ENCODE assay signal across 8 cellular contexts in the genomic region with DNA sequence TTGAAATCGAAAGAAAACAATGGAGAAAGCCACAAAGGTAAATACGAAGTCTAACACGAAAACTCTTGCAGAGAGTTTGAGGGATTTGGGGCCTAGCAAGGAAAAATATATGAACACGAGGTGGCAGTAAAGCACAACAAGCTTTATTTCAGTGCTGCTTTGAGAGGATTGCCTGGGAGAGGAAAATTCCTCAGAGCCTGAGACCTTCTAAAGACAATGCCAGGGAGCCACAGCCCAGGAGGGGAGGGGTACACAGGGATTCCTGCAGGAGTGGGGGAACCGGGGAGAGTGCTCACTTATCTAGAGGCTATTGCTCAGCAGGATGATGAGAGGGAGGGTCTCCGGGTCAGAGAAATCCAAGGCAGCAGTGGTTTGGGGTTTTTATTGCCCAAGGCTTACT.
DNase-seq lines count a peak whose midpoint lies in the region; ATAC-seq and TF ChIP-seq lines count a peak whose summit lies in the region.

No MANE protein-coding gene starts in this region.

- H3K27me3 ChIP-seq in Peyer's patch: no peaks in the 10 kb centered on the region
- no peaks in the 10 kb centered on the region for H3K27me3 ChIP-seq in gastroesophageal sphincter
- no peaks in the 10 kb centered on the region for H3K27me3 ChIP-seq in suprapubic skin

- TF ChIP-seq POLR2A in Peyer's patch (IDR thresholded peaks at IDR 0.05) (no peak), gastroesophageal sphincter (IDR thresholded peaks at IDR 0.05) (no peak), suprapubic skin (IDR thresholded peaks at IDR 0.05) (no peak)

- H3K27ac ChIP-seq in Peyer's patch (no peak overlapping the region), gastroesophageal sphincter (no peak overlapping the region), suprapubic skin (no peak overlapping the region)

- H3K4me3 ChIP-seq in Peyer's patch (no peak overlapping the region), gastroesophageal sphincter (no peak overlapping the region), suprapubic skin (no peak overlapping the region)

- no peaks in the 10 kb centered on the region for H3K36me3 ChIP-seq in Peyer's patch
- H3K36me3 ChIP-seq in gastroesophageal sphincter: no peaks in the 10 kb centered on the region
- no peaks in the 10 kb centered on the region for H3K36me3 ChIP-seq in suprapubic skin

- DNase-seq in DMS153 (lab: John Stamatoyannopoulos, UW) (peak; percentile 75), HuH-7.5 (ENCODE audit: low spot score) (peak; percentile 13), Peyer's patch (peak in 1 of 3 donors; percentile 51), suprapubic skin (ENCODE audit: low spot score in 2 of 2) (no peak), GOT3 (lab: John Stamatoyannopoulos, UW) (no peak)

- TF ChIP-seq EP300 in gastroesophageal sphincter (IDR thresholded peaks at IDR 0.05) (no peak), suprapubic skin (IDR thresholded peaks at IDR 0.05) (no peak)

- H3K9me3 ChIP-seq in Peyer's patch: no peaks in the 10 kb centered on the region
- peaks cover 0 to 7% (median 0%) of the 10 kb centered on the region in 3 donors for H3K9me3 ChIP-seq in gastroesophageal sphincter
- H3K9me3 ChIP-seq in suprapubic skin: peaks cover 3% of the 10 kb centered on the region

- H3K4me1 ChIP-seq in Peyer's patch: no peaks in the 10 kb centered on the region
- H3K4me1 ChIP-seq in gastroesophageal sphincter: no peaks in the 10 kb centered on the region
- no peaks in the 10 kb centered on the region for H3K4me1 ChIP-seq in suprapubic skin

- ATAC-seq in gastroesophageal sphincter: no peak
- ATAC-seq in HG03135 (IDR thresholded peaks at IDR 0.05; ENCODE audit: unreplicated experiment): no peak
- no peak for ATAC-seq in HG03025 (IDR thresholded peaks at IDR 0.05; ENCODE audit: low FRiP score, unreplicated experiment)

- WGBS in gastroesophageal sphincter (ENCODE audit: low coverage in 1 of 2), 2 donors: 28 to 32% methylated on average over 4 to 6 of the region's 6 CpGs
- 26% methylated on average over 6 of the region's 6 CpGs for WGBS in suprapubic skin

- TF ChIP-seq CTCF in Peyer's patch (IDR thresholded peaks at IDR 0.05) (peak in 4 of 6 experiments; percentile 36 to 72 (median 69)), gastroesophageal sphincter (IDR thresholded peaks at IDR 0.05) (peak; percentile 13 to 68 (median 38)), suprapubic skin (IDR thresholded peaks at IDR 0.05) (peak; percentile 3 to 49)

Comparison
In these comparisons a context has a peak if more than half of its experiments do, and no peak if none do; other contexts are left out.
1. DNase-seq: peak in DMS153 (single experiment) and HuH-7.5 (single experiment); none in suprapubic skin (0 of 2) and GOT3 (single experiment).
2. Peak in every context shown above with its lines, with median percentiles within 50 percentile points of each other: CTCF ChIP-seq.